ENCODE assay signal across 33 cellular contexts in genomic region chr4:1396806-1397455, GRCh38. TPM values are rescaled to one million over a fixed set of nuclear protein-coding genes. Genes with fewer than 3 reads are reported as not detected.
DNase-seq lines count a peak whose midpoint lies in the region; ATAC-seq and TF ChIP-seq lines count a peak whose summit lies in the region.
"Had no signal": no experiment of that assay in that cellular context is flagged by ENCODE, and none has a peak within 500 bp of the region (broad histone marks: within the 10 kb centered on the region; RNA-seq: fewer than 3 reads in every experiment).

No MANE protein-coding gene starts in this region.

- peaks cover 34% of the 10 kb centered on the region for H3K27me3 Mint-ChIP-seq in nephron progenitor cell (ENCODE audit: low read depth, poor library complexity)

- H4K20me1 ChIP-seq in SK-N-SH (ENCODE audit: insufficient read depth) (no peaks in the 10 kb centered on the region), OCI-LY7 (ENCODE audit: insufficient read depth, low read length) (no peaks in the 10 kb centered on the region)

- peaks cover 37% of the 10 kb centered on the region for H3K9me3 Mint-ChIP-seq in nephron progenitor cell
- H3K9me3 Mint-ChIP-seq: activated naive CD4-positive, alpha-beta T cell treated with anti-CD3 and anti-CD28 coated beads, Interleukin-2, amount 50 U/mL, for 24 hours; CD4-positive, alpha-beta T cell had no signal

- ATAC-seq in SK-N-SH treated with all-trans-retinoic acid at 6 μM for 48 hours = no peak
- ATAC-seq: K562; psoas muscle; stimulated activated memory B cell treated with anti-CD40 and anti-IgM and Interleukin-4, amounts not matched to agents 10 μg/mL and 1 μg/mL and 100 μg/mL, for 72 hours had no signal

- intact Hi-C loops in OCI-LY7 (cut with micrococcal nuclease; ENCODE audit: unreplicated experiment) = no loop called here

- H3K4me1 ChIP-seq in SK-N-SH (ENCODE audit: control insufficient read depth in 1 of 2, insufficient read depth in 2 of 2, low read depth in 1 of 2, low read length in 1 of 2) (no peaks in the 10 kb centered on the region), OCI-LY7 (ENCODE audit: insufficient read depth, low read length, poor library complexity, severe bottlenecking) (no peaks in the 10 kb centered on the region)
- H3K4me1 ChIP-seq: breast epithelium, psoas muscle had no signal

- H3K4me3 Mint-ChIP-seq in nephron progenitor cell = no peak overlapping the region
- H3K4me3 Mint-ChIP-seq: activated CD4-positive, alpha-beta memory T cell treated with anti-CD3 and anti-CD28 coated beads for 36 hours; activated naive CD4-positive, alpha-beta T cell treated with anti-CD3 and anti-CD28 coated beads, Interleukin-2, amount 50 U/mL, for 24 hours; activated T-helper 1 cell treated with anti-CD3 and anti-CD28 coated beads, Interleukin-12 subunit alpha, Interleukin-12 subunit beta, Interleukin-2, Interleukin-4 antibody, amounts not matched to agents 30 ng/mL and 10 ng/mL and 1 ng/mL, durations not matched to agents 14 hours and 24 hours and 36 hours; CD4-positive, alpha-beta T cell; naive B cell; stimulated activated memory B cell treated with anti-CD40 and anti-IgM and Interleukin-4, amounts not matched to agents 10 μg/mL and 1 μg/mL and 100 μg/mL, for 72 hours had no signal

- peak; percentile 20 for DNase-seq in SK-N-SH
- DNase-seq in 8988T = peak; percentile 21
- peak; percentile 5 for DNase-seq in WERI-Rb-1
- DNase-seq in nephron progenitor cell = peak; percentile 1
- no peak for DNase-seq in NCI-H82 treated with DMSO at 0.1 percent for 48 hours (lab: John Stamatoyannopoulos, UW; ENCODE audit: unreplicated experiment)
- DNase-seq in OCI-LY7 (ENCODE audit: low spot score) = no peak
- DNase-seq in DMS53 treated with DMSO at 0.1 percent for 48 hours (lab: John Stamatoyannopoulos, UW; ENCODE audit: unreplicated experiment) = no peak
- DNase-seq: activated CD4-positive, alpha-beta memory T cell treated with anti-CD3 and anti-CD28 coated beads for 36 hours; CD4-positive, alpha-beta T cell; effector CD4-positive, alpha-beta T cell; GOT3; hypothalamus; naive B cell; NCI-H1092; NCI-H1694; NCI-H82; psoas muscle; RPMI8226 had no signal

- no peaks in the 10 kb centered on the region for H3K9me2 ChIP-seq in SK-N-SH
- H3K9me2 ChIP-seq in OCI-LY7 (ENCODE audit: insufficient read depth, low read length) = no peaks in the 10 kb centered on the region

- CTCF ChIA-PET in SK-N-SH (lab: Yijun Ruan, JAX) (interaction anchor here (1.0 kb wide), 1 partner anchor 41 kb away, joined by 3 read pairs; no protein-coding TSS in a partner anchor), OCI-LY7 (lab: Charles Lee; ENCODE audit: unreplicated experiment) (no interaction called here)

- H3K79me2 ChIP-seq in SK-N-SH (ENCODE audit: insufficient read depth) = no peaks in the 10 kb centered on the region
- H3K79me2 ChIP-seq in OCI-LY7 (ENCODE audit: insufficient read depth, low read depth, low read length) = no peaks in the 10 kb centered on the region

- 83% methylated on average over 11 of the region's 11 CpGs for WGBS in SK-N-SH (ENCODE audit: low lambda C conversion rate)

- BruUV-seq in OCI-LY7 (replicated peaks; lab: Mats Ljungman, UMichigan) = no TSS peak

- POLR2A ChIA-PET in SK-N-SH (lab: Yijun Ruan, JAX) = no interaction called here
- POLR2A ChIA-PET in OCI-LY7 (lab: Charles Lee) = no interaction called here

- H3K27ac ChIP-seq in SK-N-SH (ENCODE audit: low read depth in 2 of 2, low read length in 1 of 2) = no peak overlapping the region
- H3K27ac ChIP-seq in WERI-Rb-1 = no peak overlapping the region
- H3K27ac ChIP-seq in OCI-LY7 (ENCODE audit: low read depth, low read length, poor library complexity, severe bottlenecking) = no peak overlapping the region
- H3K27ac ChIP-seq: 22Rv1, breast epithelium, epithelial cell of prostate, psoas muscle had no signal

- H3K4me2 ChIP-seq in SK-N-SH = no peak overlapping the region
- H3K4me2 ChIP-seq in OCI-LY7 (ENCODE audit: low read length) = no peak overlapping the region

- H3K4me3 ChIP-seq in SK-N-SH (ENCODE audit: low read depth in 2 of 2, low read length in 1 of 2) (no peak overlapping the region; a peak in 1 of 4 replicates), WERI-Rb-1 (ENCODE audit: low read depth, low read length) (no peak overlapping the region), OCI-LY7 (ENCODE audit: low read depth, low read length, poor library complexity, severe bottlenecking) (no peak overlapping the region)
- H3K4me3 ChIP-seq: breast epithelium, K562, psoas muscle had no signal

- no peaks in the 10 kb centered on the region for H3F3A ChIP-seq in SK-N-SH (replicated peaks; ENCODE audit: insufficient read depth)

- TF ChIP-seq RAD21 in SK-N-SH (IDR thresholded peaks at IDR 0.05; ENCODE audit: low read length) = no peak

- no peaks in the 10 kb centered on the region for H3K4me1 Mint-ChIP-seq in nephron progenitor cell
- H3K4me1 Mint-ChIP-seq: activated naive CD4-positive, alpha-beta T cell treated with anti-CD3 and anti-CD28 coated beads, Interleukin-2, amount 50 U/mL, for 24 hours; stimulated activated memory B cell treated with anti-CD40 and anti-IgM and Interleukin-4, amounts not matched to agents 10 μg/mL and 1 μg/mL and 100 μg/mL, for 72 hours had no signal

- H3K9me3 ChIP-seq in SK-N-SH (no peaks in the 10 kb centered on the region), WERI-Rb-1 (ENCODE audit: severe bottlenecking) (peaks cover 19% of the 10 kb centered on the region), OCI-LY7 (ENCODE audit: low read length) (no peaks in the 10 kb centered on the region)
- H3K9me3 ChIP-seq: psoas muscle had no signal

- no peak overlapping the region for H3K27ac Mint-ChIP-seq in nephron progenitor cell
- H3K27ac Mint-ChIP-seq: activated CD4-positive, alpha-beta memory T cell treated with anti-CD3 and anti-CD28 coated beads for 36 hours; activated T-helper 1 cell treated with anti-CD3 and anti-CD28 coated beads, Interleukin-12 subunit alpha, Interleukin-12 subunit beta, Interleukin-2, Interleukin-4 antibody, amounts not matched to agents 30 ng/mL and 10 ng/mL and 1 ng/mL, durations not matched to agents 14 hours and 24 hours and 36 hours; CD4-positive, alpha-beta T cell; naive B cell; stimulated activated memory B cell treated with anti-CD40 and anti-IgM and Interleukin-4, amounts not matched to agents 10 μg/mL and 1 μg/mL and 100 μg/mL, for 72 hours had no signal

- peaks cover 10 to 19% of the 10 kb centered on the region in 2 experiments for H3K36me3 ChIP-seq in SK-N-SH (replicated peaks in 1 of 2; ENCODE audit: control insufficient read depth in 1 of 2, insufficient read depth in 2 of 2, low read length in 1 of 2)
- H3K36me3 ChIP-seq in WERI-Rb-1 = no peaks in the 10 kb centered on the region
- peaks cover 39% of the 10 kb centered on the region for H3K36me3 ChIP-seq in OCI-LY7 (ENCODE audit: insufficient read depth, low read length)
- H3K36me3 ChIP-seq: breast epithelium had no signal

- no peak for TF ChIP-seq CTCF in SK-N-SH (IDR thresholded peaks at IDR 0.05)
- TF ChIP-seq CTCF in WERI-Rb-1 (IDR thresholded peaks at IDR 0.05; ENCODE audit: low read depth, low read length) = no peak
- TF ChIP-seq CTCF in nephron progenitor cell (IDR thresholded peaks at IDR 0.05) = no peak
- no peak for TF ChIP-seq CTCF in OCI-LY7 (conservative IDR thresholded peaks at IDR 0.05; ENCODE audit: low read length)

- no peak overlapping the region for H3K9ac ChIP-seq in SK-N-SH

- peaks cover 7% of the 10 kb centered on the region for H3K36me3 Mint-ChIP-seq in nephron progenitor cell (ENCODE audit: low read depth)

- H3K27me3 ChIP-seq in SK-N-SH (ENCODE audit: insufficient read depth) (peaks cover 12% of the 10 kb centered on the region), WERI-Rb-1 (ENCODE audit: insufficient read depth, low read depth, severe bottlenecking) (peaks cover 30% of the 10 kb centered on the region)

- no peak overlapping the region for H2AFZ ChIP-seq in SK-N-SH (ENCODE audit: low read depth)
- no peak overlapping the region for H2AFZ ChIP-seq in OCI-LY7 (ENCODE audit: low read length)

- TF ChIP-seq EP300 in SK-N-SH (IDR thresholded peaks at IDR 0.05; ENCODE audit: borderline replicate concordance in 1 of 2, low read depth in 1 of 2, low read length in 1 of 2) = no peak

TF ChIP-seq in SK-N-SH, 30 proteins besides CTCF, POLR2A, EP300 and RAD21 (continues in another document):
- no peak for TF ChIP-seq USF1 (IDR thresholded peaks at IDR 0.05; ENCODE audit: borderline replicate concordance, low read depth)
- no peak for TF ChIP-seq NFIC (IDR thresholded peaks at IDR 0.05; ENCODE audit: borderline replicate concordance)
- no peak for TF ChIP-seq FOSL2 (IDR thresholded peaks at IDR 0.05; ENCODE audit: borderline replicate concordance, low read depth)
- TF ChIP-seq TEAD4 (IDR thresholded peaks at IDR 0.05; ENCODE audit: borderline replicate concordance, insufficient read depth) = no peak
- no peak for TF ChIP-seq FOXJ3 (CRISPR knock-in tag; IDR thresholded peaks at IDR 0.05)

TF ChIP-seq in SK-N-SH treated with all-trans-retinoic acid at 6 μM for 48 hours, 23 proteins besides CTCF, POLR2A, EP300 and RAD21 (continues in another document):
- TF ChIP-seq, protein P1, sequence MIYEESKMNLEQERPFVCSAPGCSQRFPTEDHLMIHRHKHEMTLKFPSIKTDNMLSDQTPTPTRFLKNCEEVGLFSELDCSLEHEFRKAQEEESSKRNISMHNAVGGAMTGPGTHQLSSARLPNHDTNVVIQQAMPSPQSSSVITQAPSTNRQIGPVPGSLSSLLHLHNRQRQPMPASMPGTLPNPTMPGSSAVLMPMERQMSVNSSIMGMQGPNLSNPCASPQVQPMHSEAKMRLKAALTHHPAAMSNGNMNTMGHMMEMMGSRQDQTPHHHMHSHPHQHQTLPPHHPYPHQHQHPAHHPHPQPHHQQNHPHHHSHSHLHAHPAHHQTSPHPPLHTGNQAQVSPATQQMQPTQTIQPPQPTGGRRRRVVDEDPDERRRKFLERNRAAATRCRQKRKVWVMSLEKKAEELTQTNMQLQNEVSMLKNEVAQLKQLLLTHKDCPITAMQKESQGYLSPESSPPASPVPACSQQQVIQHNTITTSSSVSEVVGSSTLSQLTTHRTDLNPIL (CRISPR knock-in tag; IDR thresholded peaks at IDR 0.05; ENCODE audit: low read depth) = no peak
- no peak for TF ChIP-seq GLIS3 (CRISPR knock-in tag; IDR thresholded peaks at IDR 0.05)
- no peak for TF ChIP-seq SNAI2 (CRISPR knock-in tag; IDR thresholded peaks at IDR 0.05)
- no peak for TF ChIP-seq OSR1 (CRISPR knock-in tag; IDR thresholded peaks at IDR 0.05)
- TF ChIP-seq ZNF565 (CRISPR knock-in tag; conservative IDR thresholded peaks at IDR 0.05; ENCODE audit: low read depth) = no peak
- no peak for TF ChIP-seq TOX (CRISPR knock-in tag; IDR thresholded peaks at IDR 0.05; ENCODE audit: borderline replicate concordance)

RNA-seq across cellular contexts. Expression of gene NKX1-1, which starts 9.3 kb away (rescaled TPM):
- polyA plus RNA-seq in SK-N-SH (2012; rRNA removed) = not detected in 2 replicates
- polyA plus RNA-seq in SK-N-SH (2012; cell fraction: cytosol; rRNA removed) = not detected in 2 replicates
- polyA plus RNA-seq in SK-N-SH (2012; cell fraction: nucleus; rRNA removed) = not detected in 2 replicates
- not detected in 2 replicates for total RNA-seq in OCI-LY7 (2014; rRNA removed; shearing (Covaris generic))
- not detected in 2 replicates for total RNA-seq in OCI-LY7 (2022)
- total RNA-seq: activated CD4-positive, alpha-beta memory T cell treated with anti-CD3 and anti-CD28 coated beads for 36 hours; activated T-helper 1 cell treated with anti-CD3 and anti-CD28 coated beads, Interleukin-12 subunit alpha, Interleukin-12 subunit beta, Interleukin-2, Interleukin-4 antibody, amounts not matched to agents 30 ng/mL and 10 ng/mL and 1 ng/mL, durations not matched to agents 14 hours and 24 hours and 36 hours; breast epithelium; CD4-positive, alpha-beta T cell; glomerular endothelial cell; HT1080; K562; M059J; NCI-H460; psoas muscle; skeletal muscle tissue; T-helper 1 cell treated with Interleukin-12 subunit alpha and Interleukin-12 subunit beta and Interleukin-4 antibody, amounts not matched to agents 30 ng/mL and 1 ng/mL, for 36 hours; urinary bladder had no signal
- polyA plus RNA-seq: K562, psoas muscle, urinary bladder had no signal

RNA-seq across cellular contexts. Expression of gene UVSSA, which starts 49.9 kb away (rescaled TPM):
- polyA plus RNA-seq in SK-N-SH (2012; rRNA removed) = 14.5 and 14.9 TPM in 2 replicates
- polyA plus RNA-seq in SK-N-SH (2012; cell fraction: cytosol; rRNA removed) = 5.2 and 6.2 TPM in 2 replicates
- polyA plus RNA-seq in SK-N-SH (2012; cell fraction: nucleus; rRNA removed) = 74.4 and 110 TPM in 2 replicates
- total RNA-seq in OCI-LY7 (2014; rRNA removed; shearing (Covaris generic)) = 13.2 and 17.9 TPM in 2 replicates
- total RNA-seq in OCI-LY7 (2022) = 43.2 and 45.0 TPM in 2 replicates

Comparison
In these comparisons a context has a peak if more than half of its experiments do, and no peak if none do; other contexts are left out.
1. DNase-seq: peak in SK-N-SH (single experiment), 8988T (single experiment), WERI-Rb-1 (single experiment) and nephron progenitor cell (single experiment); none in NCI-H82 treated with DMSO at 0.1 percent for 48 hours (single experiment), OCI-LY7 (single experiment) and DMS53 treated with DMSO at 0.1 percent for 48 hours (single experiment).